In the genomic region with DNA sequence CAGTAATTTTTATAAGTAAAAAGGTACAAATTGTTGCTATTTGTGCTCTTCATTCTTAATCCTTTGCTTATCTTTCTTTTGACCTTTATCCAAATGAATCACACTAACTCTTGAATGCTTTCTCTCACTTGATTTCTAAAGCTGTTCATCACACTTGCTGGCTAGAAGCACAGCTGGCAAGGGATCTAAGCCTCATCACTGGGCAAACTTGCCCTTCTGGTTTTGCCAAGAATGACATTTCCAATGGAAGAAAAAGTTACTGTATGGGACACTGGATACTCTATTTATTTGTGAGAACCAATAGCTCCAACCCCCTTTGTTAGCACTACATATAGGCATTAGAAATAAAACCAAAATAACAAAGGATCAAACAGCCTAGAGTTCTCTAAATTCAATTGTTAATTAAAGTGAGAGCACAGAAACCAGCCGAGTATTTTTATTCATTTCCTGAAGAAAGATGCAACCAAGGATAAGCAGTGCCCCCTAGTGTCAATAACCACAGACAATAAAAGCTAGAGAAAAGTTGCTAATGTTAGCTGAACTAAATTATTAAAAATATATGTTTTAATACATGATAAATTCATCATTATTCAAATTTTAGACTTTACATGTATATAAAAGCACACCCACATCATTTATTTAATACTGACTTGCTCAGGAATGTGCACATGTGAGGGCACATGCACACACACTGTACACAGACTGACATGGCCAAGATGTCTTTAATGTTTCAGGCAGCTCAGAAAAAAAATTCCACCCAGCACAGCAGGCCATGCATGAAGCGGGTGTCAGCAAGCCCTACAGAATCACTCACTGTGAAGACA, we compare ENCODE assay signal across 8 cellular contexts. TPM values are rescaled to one million over a fixed set of nuclear protein-coding genes. Genes with fewer than 3 reads are reported as not detected.
DNase-seq lines count a peak whose midpoint lies in the region; ATAC-seq, FAIRE-seq and TF ChIP-seq lines count a peak whose summit lies in the region.

No MANE protein-coding gene starts in this region.

- POLR2A ChIA-PET in AG04449 (lab: Yijun Ruan, JAX) (interaction anchor here (0.7 kb wide), 1 partner anchor 218 kb away, joined by 3 read pairs; the partner anchor contains the start of gene NR2F1), GM12878 (lab: Charles Lee) (no interaction called here)
- POLR2A ChIA-PET in activated CD4-positive, alpha-beta memory T cell treated with anti-CD3 and anti-CD28 coated beads, Interleukin-2, amount 10 ng/mL, durations not matched to agents 7 days and 5 days (lab: Charles Lee), result no interaction called here

- H4K20me1 ChIP-seq in GM12878 (ENCODE audit: control insufficient read depth, insufficient read depth), result no peaks in the 10 kb centered on the region
- H4K20me1 ChIP-seq in keratinocyte (ENCODE audit: control insufficient read depth, extremely low read depth, insufficient read depth, low read length), result no peaks in the 10 kb centered on the region

- TF ChIP-seq POLR2A in GM12878 (IDR thresholded peaks at IDR 0.05; ENCODE audit: low read depth, low read length), result no peak

- H3K27me3 Mint-ChIP-seq in activated CD4-positive, alpha-beta memory T cell treated with anti-CD3 and anti-CD28 coated beads, Interleukin-2, amount 10 ng/mL, durations not matched to agents 7 days and 5 days, result no peaks in the 10 kb centered on the region

- RAD21 ChIA-PET in GM12878 (lab: Charles Lee; ENCODE audit: unreplicated experiment), result interaction anchor here (0.7 to 2.5 kb wide), 23 partner anchors 9 to 1113 kb away, joined by 3 to 41 read pairs (median 4); partner anchors contain the start of gene NR2F1

- intact Hi-C loops in GM12878 (cut with micrococcal nuclease; ENCODE audit: unreplicated experiment) (loop anchor here (1.0 to 10.0 kb wide), 4 partner anchors 116 to 886 kb away; partner anchors contain the start of gene NR2F1-AS1), tibial artery (cut with DNase I; ENCODE audit: low total_unique reads) (loop anchor here (10.0 kb wide), 1 partner anchor 216 kb away; the partner anchor contains the start of genes NR2F1 and NR2F1-AS1)

- ATAC-seq in HG02678 (IDR thresholded peaks at IDR 0.05; ENCODE audit: unreplicated experiment) (peak; percentile 69), GM12878 (peak; percentile 78)

- BruUV-seq in GM12878 (replicated peaks; lab: Mats Ljungman, UMichigan), result no TSS peak

- SMC1A ChIA-PET in GM12878 (lab: Charles Lee; ENCODE audit: uncharacterized antibody, unreplicated experiment), result interaction anchor here (0.6 to 3.0 kb wide), 50 partner anchors 8 to 1287 kb away, joined by 3 to 55 read pairs (median 3); partner anchors contain the start of genes NR2F1 and NR2F1-AS1

- dilution Hi-C loops in keratinocyte (cut with MboI; ENCODE audit: extremely low pct_ligation_motif_present, low sequenced_read_pairs), result no loop called here

- H3K4me2 ChIP-seq in GM12878 (ENCODE audit: control insufficient read depth, insufficient read depth) (peak overlapping the region; percentile 25; the same call in 1 of the 2 replicates), keratinocyte (ENCODE audit: control insufficient read depth, extremely low read depth, insufficient read depth, low read depth, low read length) (peak overlapping the region; percentile 54)

- H3K9me1 ChIP-seq in keratinocyte (ENCODE audit: control insufficient read depth, extremely low read depth, insufficient read depth, low read length), result no peaks in the 10 kb centered on the region

- peaks cover 3% of the 10 kb centered on the region for H3K4me1 Mint-ChIP-seq in activated CD4-positive, alpha-beta memory T cell treated with anti-CD3 and anti-CD28 coated beads, Interleukin-2, amount 10 ng/mL, durations not matched to agents 7 days and 5 days

- H3K4me3 Mint-ChIP-seq in activated CD4-positive, alpha-beta memory T cell treated with anti-CD3 and anti-CD28 coated beads, Interleukin-2, amount 10 ng/mL, durations not matched to agents 7 days and 5 days, result no peak overlapping the region

- H3K79me2 ChIP-seq in GM12878 (ENCODE audit: control insufficient read depth, insufficient read depth, low read length) (no peaks in the 10 kb centered on the region), keratinocyte (ENCODE audit: control insufficient read depth, insufficient read depth, low read length) (no peaks in the 10 kb centered on the region)

- no peak overlapping the region for H3K27ac Mint-ChIP-seq in activated CD4-positive, alpha-beta memory T cell treated with anti-CD3 and anti-CD28 coated beads, Interleukin-2, amount 10 ng/mL, durations not matched to agents 7 days and 5 days

- DNase-seq in AG04449 (ENCODE audit: low read depth, low spot score) (no peak), ELR (ENCODE audit: low read depth) (peak; percentile 71), NCI-H2171 (lab: John Stamatoyannopoulos, UW) (peak; percentile 24), GM12878 (ENCODE audit: low read depth, low spot score) (peak; percentile 2), keratinocyte (ENCODE audit: low read depth, low spot score) (no peak), tibial artery (no peak)
- DNase-seq in activated CD4-positive, alpha-beta memory T cell treated with anti-CD3 and anti-CD28 coated beads, Interleukin-2, amount 10 ng/mL, durations not matched to agents 7 days and 5 days, result no peak

- no peaks in the 10 kb centered on the region for H3K9me3 Mint-ChIP-seq in activated CD4-positive, alpha-beta memory T cell treated with anti-CD3 and anti-CD28 coated beads, Interleukin-2, amount 10 ng/mL, durations not matched to agents 7 days and 5 days

- H3K27ac ChIP-seq in GM12878 (ENCODE audit: control insufficient read depth, insufficient read depth) (no peak overlapping the region), keratinocyte (ENCODE audit: control insufficient read depth, insufficient read depth, low read length) (no peak overlapping the region), tibial artery (no peak overlapping the region)

- no peaks in the 10 kb centered on the region for H3K36me3 Mint-ChIP-seq in activated CD4-positive, alpha-beta memory T cell treated with anti-CD3 and anti-CD28 coated beads, Interleukin-2, amount 10 ng/mL, durations not matched to agents 7 days and 5 days (ENCODE audit: low read depth)

- H3K9me3 ChIP-seq in GM12878 (replicated peaks; ENCODE audit: control insufficient read depth, insufficient read depth, low read length) (no peaks in the 10 kb centered on the region), keratinocyte (ENCODE audit: control insufficient read depth, low read depth, low read length) (no peaks in the 10 kb centered on the region), tibial artery (no peaks in the 10 kb centered on the region)

- FAIRE-seq in GM12878 (lab: Jason Lieb, UNC), result peak; percentile 82
- peak; percentile 43 for FAIRE-seq in keratinocyte (lab: Jason Lieb, UNC)

- peak; percentile 91 for TF ChIP-seq RAD21 in GM12878 (IDR thresholded peaks at IDR 0.05; ENCODE audit: insufficient read depth, low read depth, low read length)

- in situ Hi-C loops in GM12878 (cut with MboI), result no loop called here

- 17% methylated on average over 2 of the region's 2 CpGs for WGBS in GM12878 (ENCODE audit: insufficient coverage, insufficient replicate concordance, low lambda C conversion rate, missing lambda C conversion rate)

- H3K9ac ChIP-seq in GM12878 (ENCODE audit: control insufficient read depth, insufficient read depth, low read length) (no peak overlapping the region), keratinocyte (ENCODE audit: control insufficient read depth, extremely low read depth, insufficient read depth, low read length) (no peak overlapping the region)

- H3K36me3 ChIP-seq in GM12878 (ENCODE audit: control insufficient read depth in 2 of 2, insufficient read depth in 2 of 2, low read length in 1 of 2) (no peaks in the 10 kb centered on the region), keratinocyte (ENCODE audit: control insufficient read depth in 2 of 2, extremely low read depth in 1 of 2, insufficient read depth in 2 of 2, low read length in 2 of 2) (no peaks in the 10 kb centered on the region), tibial artery (no peaks in the 10 kb centered on the region)

- TF ChIP-seq CTCF in AG04449 (IDR thresholded peaks at IDR 0.05; ENCODE audit: insufficient read depth, low read length, missing control alignments) (peak; percentile 47), GM12878 (IDR thresholded peaks at IDR 0.05 in 2 of 3, conservative IDR thresholded peaks at IDR 0.05 in 1 of 3; ENCODE audit: control insufficient read depth in 2 of 3, extremely low read depth in 1 of 3, insufficient read depth in 1 of 3, low read depth in 3 of 3, low read length in 3 of 3) (peak; percentile 49 to 68 (median 57)), keratinocyte (optimal IDR thresholded peaks at IDR 0.05 in 1 of 3, IDR thresholded peaks at IDR 0.05 in 1 of 3, conservative IDR thresholded peaks at IDR 0.05 in 1 of 3; ENCODE audit: extremely low read depth in 1 of 3, insufficient read depth in 2 of 3, low read length in 3 of 3) (peak in 2 of 3 experiments; percentile 39 to 40), tibial artery (IDR thresholded peaks at IDR 0.05) (peak; percentile 51 to 62)

- no peaks in the 10 kb centered on the region for H3K27me3 ChIP-seq in GM12878 (replicated peaks in 1 of 2; ENCODE audit: control insufficient read depth in 2 of 2, insufficient read depth in 2 of 2, low read length in 1 of 2)
- no peaks in the 10 kb centered on the region for H3K27me3 ChIP-seq in keratinocyte (ENCODE audit: control insufficient read depth, extremely low read depth, insufficient read depth, low read length)
- no peaks in the 10 kb centered on the region for H3K27me3 ChIP-seq in tibial artery

- no peak for TF ChIP-seq EP300 in GM12878 (IDR thresholded peaks at IDR 0.05; ENCODE audit: borderline replicate concordance in 1 of 2, control insufficient read depth in 1 of 2, low read depth in 2 of 2, low read length in 2 of 2)

- peaks cover 3% of the 10 kb centered on the region; the same call in 1 of the 2 replicates for H3K4me1 ChIP-seq in GM12878 (ENCODE audit: control insufficient read depth, insufficient read depth, low read length)
- peaks cover 5% of the 10 kb centered on the region for H3K4me1 ChIP-seq in keratinocyte (ENCODE audit: control insufficient read depth, extremely low read depth, insufficient read depth, low read length)
- peaks cover 0 to 9% (median 2%) of the 10 kb centered on the region in 4 donors for H3K4me1 ChIP-seq in tibial artery

- CTCF ChIA-PET in AG04449 (lab: Yijun Ruan, JAX) (interaction anchor here (0.6 to 3.3 kb wide), 35 partner anchors 8 to 1241 kb away, joined by 3 to 53 read pairs (median 5); partner anchors contain the start of genes NR2F1 and NR2F1-AS1), GM12878 (lab: Yijun Ruan, JAX) (interaction anchor here (0.6 to 3.5 kb wide), 70 partner anchors 8 to 1093 kb away, joined by 3 to 95 read pairs (median 4); partner anchors contain the start of genes NR2F1 and NR2F1-AS1)
- CTCF ChIA-PET in activated CD4-positive, alpha-beta memory T cell treated with anti-CD3 and anti-CD28 coated beads, Interleukin-2, amount 10 ng/mL, durations not matched to agents 7 days and 5 days (lab: Charles Lee), result interaction anchor here (0.8 to 2.4 kb wide), 16 partner anchors 10 to 225 kb away, joined by 3 to 21 read pairs (median 4); partner anchors contain the start of gene NR2F1

- H2AFZ ChIP-seq in GM12878 (ENCODE audit: control insufficient read depth, low read depth, low read length) (no peak overlapping the region), keratinocyte (ENCODE audit: control insufficient read depth, low read length) (no peak overlapping the region)

- H3K4me3 ChIP-seq in AG04449 (ENCODE audit: low read depth, low read length), result no peak overlapping the region
- no peak overlapping the region for H3K4me3 ChIP-seq in GM12878
- H3K4me3 ChIP-seq in keratinocyte (ENCODE audit: control insufficient read depth in 2 of 3, extremely low read depth in 1 of 3, insufficient read depth in 2 of 3, low read depth in 1 of 3, low read length in 3 of 3), result no peak overlapping the region
- H3K4me3 ChIP-seq in tibial artery, result no peak overlapping the region

RNA-seq across cellular contexts. Expression of gene POU5F2, which starts 59.8 kb away (rescaled TPM):
- total RNA-seq in GM12878 (2013; cell fraction: nucleolus; rRNA removed), result 35.1 and 35.8 TPM in 2 replicates
- total RNA-seq in GM12878 (2014; rRNA removed) (1.3 and 1.4 TPM in 2 replicates), GM12878 (2014; rRNA removed; fragmentation: Illumina TruSeq; extraction: Trizol) (1.1 and 1.4 TPM in 2 replicates), GM12878 (2021) (0.40 and 0.59 TPM in 2 replicates)
- polyA plus RNA-seq in GM12878 (2011; ENCODE audit: low read depth), result 0.05 TPM
- polyA plus RNA-seq in GM12878 (2011; rRNA removed) (0.24 and 0.62 TPM in 2 replicates), GM12878 (2014; fragmentation: Illumina TruSeq; extraction: Trizol) (0.01 TPM in 1 of 2 replicates, not detected in the other), GM12878 (2014; fragmentation: Nextera tagmentation; extraction: Ambion mirVana) (under 1 TPM; under 0.01 to 0.06 TPM), GM12878 (2014; rRNA removed) (0.06 and 0.13 TPM in 2 replicates), GM12878 (2016; fragmentation: Nextera tagmentation; extraction: Ambion mirVana) (under 1 TPM; 0.32 to 0.37 TPM), keratinocyte (0.04 to 0.09 TPM in 2 of 3 replicates, not detected in the other)
- polyA plus RNA-seq in GM12878 (2011; cell fraction: cytosol; rRNA removed), result 0.01 and 0.02 TPM in 2 replicates
- polyA plus RNA-seq in GM12878 (2011; cell fraction: nucleus; rRNA removed), result 2.2 and 2.7 TPM in 2 replicates
- 0.04 and 0.05 TPM in 2 replicates for polyA plus RNA-seq in GM12878 (2012)
- 5.9 and 7.7 TPM in 2 replicates for polyA minus RNA-seq in GM12878 (2011; rRNA and poly(A)+ RNA removed)
- polyA minus RNA-seq in GM12878 (2011; cell fraction: cytosol; rRNA and poly(A)+ RNA removed), result 0.13 and 0.42 TPM in 2 replicates
- polyA minus RNA-seq in GM12878 (2011; cell fraction: nucleus; rRNA and poly(A)+ RNA removed), result 22.2 and 40.7 TPM in 2 replicates
- 0.15 TPM for polyA plus RNA-seq in keratinocyte (2011; ENCODE audit: low read depth)
- not detected in 2 replicates for polyA plus RNA-seq in keratinocyte (2011; cell fraction: cytosol; rRNA removed)
- polyA plus RNA-seq in keratinocyte (2011; cell fraction: nucleus; rRNA removed), result 0.44 and 0.56 TPM in 2 replicates
- 0.14 TPM in 1 of 2 replicates, not detected in the other for polyA plus RNA-seq in keratinocyte (2012; ENCODE audit: low replicate concordance)
- 0.13 to 2.7 TPM (median 0.92 TPM) in 3 replicates for polyA minus RNA-seq in keratinocyte
- polyA minus RNA-seq in keratinocyte (2011; cell fraction: cytosol; rRNA and poly(A)+ RNA removed), result not detected
- polyA minus RNA-seq in keratinocyte (2011; cell fraction: nucleus; rRNA and poly(A)+ RNA removed), result 6.1 and 9.5 TPM in 2 replicates
- under 1 TPM; 0.68 to 0.71 TPM for total RNA-seq in activated CD4-positive, alpha-beta memory T cell treated with anti-CD3 and anti-CD28 coated beads, Interleukin-2, amount 10 ng/mL, durations not matched to agents 7 days and 5 days

Comparison
In these comparisons a context has a peak if more than half of its experiments do, and no peak if none do; other contexts are left out.
1. DNase-seq: peak in ELR (single experiment), NCI-H2171 (single experiment) and GM12878 (single experiment); none in AG04449 (single experiment), keratinocyte (single experiment), tibial artery (0 of 2) and activated CD4-positive, alpha-beta memory T cell treated with anti-CD3 and anti-CD28 coated beads, Interleukin-2, amount 10 ng/mL, durations not matched to agents 7 days and 5 days (single experiment).
2. Peak in every context shown above with its lines, with median percentiles within 50 percentile points of each other: CTCF ChIP-seq.